18 cellular contexts compared by ENCODE assay signal in the genomic region with DNA sequence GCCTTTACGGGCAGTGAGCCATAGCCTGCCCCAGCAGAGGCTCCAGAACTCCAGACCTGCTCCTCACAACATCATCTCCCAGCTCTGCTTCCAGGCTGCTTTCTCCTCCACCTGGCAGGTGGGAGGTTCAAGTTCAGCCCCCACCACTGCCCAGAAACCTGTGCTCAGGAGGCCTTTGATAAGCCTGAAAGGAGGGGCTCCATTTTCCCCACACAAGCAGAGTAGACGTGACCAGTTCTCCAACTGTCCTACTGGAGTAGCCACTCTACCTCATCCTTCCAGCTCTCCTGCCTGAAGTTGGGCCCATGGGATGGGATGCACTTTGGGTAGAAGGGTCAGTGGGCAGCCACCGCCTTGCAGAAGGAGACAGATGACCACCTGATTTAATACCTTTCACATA. TPM values are rescaled to one million over a fixed set of nuclear protein-coding genes. Genes with fewer than 3 reads are reported as not detected.
"Had no signal": no experiment of that assay in that cellular context is flagged by ENCODE, and none has a peak within 500 bp of the region (broad histone marks: within the 10 kb centered on the region; RNA-seq: fewer than 3 reads in every experiment).

No MANE protein-coding gene starts in this region.

- H3K27me3 ChIP-seq: body of pancreas, right lobe of liver, tibial artery had no signal

- H3K4me3 ChIP-seq: body of pancreas, lower lobe of right lung, right lobe of liver, tibial artery had no signal

- ATAC-seq: activated CD4-positive, alpha-beta T cell treated with anti-CD3 and anti-CD28 coated beads for 36 hours; activated CD8-positive, alpha-beta memory T cell treated with anti-CD3 and anti-CD28 coated beads, Interleukin-2, amount 10 ng/mL, durations not matched to agents 7 days and 5 days; naive thymus-derived CD4-positive, alpha-beta T cell; right lobe of liver; stimulated activated memory B cell treated with anti-CD40 and anti-IgM and Interleukin-4, amounts not matched to agents 10 μg/mL and 1 μg/mL and 100 μg/mL, for 72 hours had no signal

- H3K27ac ChIP-seq: body of pancreas, lower lobe of right lung, right lobe of liver, VCaP had no signal

- H3K9me3 ChIP-seq: body of pancreas, lower lobe of right lung, right lobe of liver, tibial artery had no signal

- DNase-seq: activated CD4-positive, alpha-beta memory T cell treated with anti-CD3 and anti-CD28 coated beads for 36 hours; activated CD4-positive, alpha-beta T cell treated with anti-CD3 and anti-CD28 coated beads for 36 hours; activated CD8-positive, alpha-beta memory T cell treated with anti-CD3 and anti-CD28 coated beads, Interleukin-2, amount 10 ng/mL, durations not matched to agents 7 days and 5 days; activated effector memory CD4-positive, alpha-beta T cell treated with Interleukin-2 at 50 U/mL for 16 hours; activated T-cell treated with anti-CD3 and anti-CD28 coated beads, Interleukin-2, amount 50 U/mL, for 24 hours; body of pancreas; cerebellar nuclear complex; effector memory CD4-positive, alpha-beta T cell; foreskin melanocyte; lower lobe of right lung; naive thymus-derived CD4-positive, alpha-beta T cell; right lobe of liver; SHP77 treated with DMSO at 0.1 percent for 48 hours; stimulated activated CD4-positive, alpha-beta T cell treated with anti-CD3 and anti-CD28 coated beads, Interleukin-12 subunit alpha, Interleukin-12 subunit beta, amount 100 ng/mL, for 4 hours; stimulated activated CD4-positive, alpha-beta T cell treated with anti-CD3 and anti-CD28 coated beads, Interleukin-2, amount 100 ng/mL, for 24 hours had no signal

- H3K36me3 ChIP-seq: lower lobe of right lung, right lobe of liver, tibial artery had no signal

- H3K4me1 ChIP-seq: right lobe of liver had no signal

RNA-seq across cellular contexts. Expression of a gene that starts 53.3 kb away (rescaled TPM):
- total RNA-seq: activated CD8-positive, alpha-beta memory T cell treated with anti-CD3 and anti-CD28 coated beads, Interleukin-2, amount 10 ng/mL, durations not matched to agents 7 days and 5 days had no signal
